In genomic region chr12:70876952-70877351, GRCh38 we compare ENCODE assay signal across 22 cellular contexts. TPM values are rescaled to one million over a fixed set of nuclear protein-coding genes. Genes with fewer than 3 reads are reported as not detected.
DNase-seq lines count a peak whose midpoint lies in the region; ATAC-seq, FAIRE-seq and TF ChIP-seq lines count a peak whose summit lies in the region.
"Had no signal": no experiment of that assay in that cellular context is flagged by ENCODE, and none has a peak within 500 bp of the region (broad histone marks: within the 10 kb centered on the region; RNA-seq: fewer than 3 reads in every experiment).

No MANE protein-coding gene starts in this region.

- no peak for FAIRE-seq in HepG2 (lab: Jason Lieb, UNC)
- FAIRE-seq: GM19239 had no signal

- H3K27ac Mint-ChIP-seq in endothelial cell (ENCODE audit: unreplicated experiment), result no peak overlapping the region
- H3K27ac Mint-ChIP-seq: activated naive CD4-positive, alpha-beta T cell treated with anti-CD3 and anti-CD28 coated beads, Interleukin-2, amount 50 U/mL, for 24 hours; stimulated activated effector memory CD8-positive, alpha-beta T cell treated with anti-CD3 and anti-CD28 coated beads, Interleukin-12 subunit alpha, Interleukin-12 subunit beta, amount 100 ng/mL, for 72 hours had no signal

- TF ChIP-seq CTCF in HepG2 (CRISPR knock-in tag; IDR thresholded peaks at IDR 0.05) (no peak), right lobe of liver (IDR thresholded peaks at IDR 0.05) (no peak), mammary epithelial cell (conservative IDR thresholded peaks at IDR 0.05 in 1 of 2, IDR thresholded peaks at IDR 0.05 in 1 of 2; ENCODE audit: extremely low read depth in 1 of 2, insufficient read depth in 1 of 2, low read depth in 1 of 2, low read length in 2 of 2) (no peak), endothelial cell (IDR thresholded peaks at IDR 0.05; ENCODE audit: unreplicated experiment) (no peak)

- CTCF ChIA-PET in HepG2 (lab: Yijun Ruan, JAX; ENCODE audit: low intra/inter-chr PET ratio, low total read pairs) (no interaction called here), mammary epithelial cell (lab: Charles Lee; ENCODE audit: low non-redundant PET) (no interaction called here)

- H3K27ac ChIP-seq in HepG2 (ENCODE audit: extremely low read length, insufficient read depth, low read length), result no peak overlapping the region
- H3K27ac ChIP-seq in right lobe of liver, result no peak overlapping the region
- H3K27ac ChIP-seq in mammary epithelial cell (ENCODE audit: insufficient read depth, low read depth, low read length), result no peak overlapping the region
- H3K27ac ChIP-seq: skin epidermis, transverse colon had no signal

- DNase-seq in HepG2 (ENCODE audit: low spot score) (peak; percentile 2), right lobe of liver (no peak), mammary epithelial cell (peak; percentile 75), iris pigment epithelial cell (ENCODE audit: low read depth) (peak; percentile 11), NCI-H510A (lab: John Stamatoyannopoulos, UW) (no peak), SW480 (ENCODE audit: low spot score) (no peak), endothelial cell (ENCODE audit: low spot score) (no peak)
- DNase-seq: activated T-cell treated with anti-CD3 and anti-CD28 coated beads for 4 hours; effector CD4-positive, alpha-beta T cell; GDM1; Karpas-422; NCI-H1436; transverse colon had no signal

- TF ChIP-seq EP300 in HepG2 (IDR thresholded peaks at IDR 0.05; ENCODE audit: low read depth in 2 of 2, low read length in 2 of 2) (no peak), HepG2 (CRISPR knock-in tag; IDR thresholded peaks at IDR 0.05; ENCODE audit: borderline replicate concordance) (no peak)

- TF ChIP-seq RAD21 in HepG2 (CRISPR knock-in tag; IDR thresholded peaks at IDR 0.05), result no peak

- H3K9me3 ChIP-seq in HepG2 (ENCODE audit: low read length) (no peaks in the 10 kb centered on the region), right lobe of liver (no peaks in the 10 kb centered on the region), mammary epithelial cell (replicated peaks; ENCODE audit: insufficient read depth, low read length) (no peaks in the 10 kb centered on the region)
- H3K9me3 ChIP-seq: transverse colon had no signal

- H3K4me3 ChIP-seq in HepG2 (replicated peaks in 1 of 3; ENCODE audit: insufficient read depth in 1 of 3, low read depth in 2 of 3, low read length in 3 of 3), result no peak overlapping the region
- H3K4me3 ChIP-seq in right lobe of liver, result no peak overlapping the region
- no peak overlapping the region for H3K4me3 ChIP-seq in mammary epithelial cell (replicated peaks in 1 of 3; ENCODE audit: insufficient read depth in 1 of 3, low read depth in 2 of 3, low read length in 3 of 3)
- H3K4me3 ChIP-seq: skin epidermis, transverse colon had no signal

- TF ChIP-seq POLR2A in HepG2 (IDR thresholded peaks at IDR 0.05; ENCODE audit: insufficient read depth in 1 of 2, low read depth in 2 of 2, low read length in 2 of 2), result no peak
- no peak for TF ChIP-seq POLR2A in right lobe of liver (IDR thresholded peaks at IDR 0.05)
- TF ChIP-seq POLR2A in GM18505 (IDR thresholded peaks at IDR 0.05; ENCODE audit: borderline replicate concordance, extremely low read depth, insufficient read depth, insufficient read length), result no peak

- no TSS peak for BruUV-seq in HepG2 (replicated peaks; lab: Mats Ljungman, UMichigan)
- BruUV-seq in mammary epithelial cell (replicated peaks; lab: Mats Ljungman, UMichigan), result no TSS peak

- dilution Hi-C loops in mammary epithelial cell (cut with HindIII; ENCODE audit: low sequenced_read_pairs), result no loop called here

- H3K4me3 Mint-ChIP-seq in endothelial cell (ENCODE audit: unreplicated experiment), result no peak overlapping the region
- H3K4me3 Mint-ChIP-seq: activated naive CD4-positive, alpha-beta T cell treated with anti-CD3 and anti-CD28 coated beads, Interleukin-2, amount 50 U/mL, for 24 hours; stimulated activated effector memory CD8-positive, alpha-beta T cell treated with anti-CD3 and anti-CD28 coated beads, Interleukin-12 subunit alpha, Interleukin-12 subunit beta, amount 100 ng/mL, for 72 hours had no signal

- POLR2A ChIA-PET in HepG2 (lab: Yijun Ruan, JAX), result no interaction called here

- no peaks in the 10 kb centered on the region for H3K36me3 Mint-ChIP-seq in endothelial cell (ENCODE audit: low read depth, unreplicated experiment)
- H3K36me3 Mint-ChIP-seq: activated naive CD4-positive, alpha-beta T cell treated with anti-CD3 and anti-CD28 coated beads, Interleukin-2, amount 50 U/mL, for 24 hours; stimulated activated effector memory CD8-positive, alpha-beta T cell treated with anti-CD3 and anti-CD28 coated beads, Interleukin-12 subunit alpha, Interleukin-12 subunit beta, amount 100 ng/mL, for 72 hours had no signal

- no peaks in the 10 kb centered on the region for H3K9me3 Mint-ChIP-seq in endothelial cell (ENCODE audit: unreplicated experiment)

- no peaks in the 10 kb centered on the region for H3K27me3 Mint-ChIP-seq in endothelial cell (ENCODE audit: unreplicated experiment)

- H4K20me1 ChIP-seq in HepG2 (ENCODE audit: insufficient read depth, low read length) (no peaks in the 10 kb centered on the region), mammary epithelial cell (ENCODE audit: insufficient read depth, low read length) (no peaks in the 10 kb centered on the region)

- no peaks in the 10 kb centered on the region for H3K4me1 ChIP-seq in HepG2 (ENCODE audit: insufficient read depth, low read length)
- H3K4me1 ChIP-seq in right lobe of liver, result no peaks in the 10 kb centered on the region
- H3K4me1 ChIP-seq in mammary epithelial cell (ENCODE audit: insufficient read depth, low read length), result peaks cover 3% of the 10 kb centered on the region
- H3K4me1 ChIP-seq: transverse colon had no signal

- in situ Hi-C loops in HepG2 (cut with HindIII; ENCODE audit: extremely low pct_ligation_motif_present, low pct_unique_long_range_greater_than_20kb), result no loop called here
- in situ Hi-C loops in mammary epithelial cell (cut with MboI; ENCODE audit: low sequenced_read_pairs in 2 of 2), result no loop called here

- ATAC-seq in HepG2, result no peak
- no peak for ATAC-seq in right lobe of liver
- no peak for ATAC-seq in GM18505 (IDR thresholded peaks at IDR 0.05; ENCODE audit: unreplicated experiment)
- ATAC-seq: Right ventricle myocardium inferior; stimulated activated effector memory CD8-positive, alpha-beta T cell treated with anti-CD3 and anti-CD28 coated beads, Interleukin-12 subunit alpha, Interleukin-12 subunit beta, amount 100 ng/mL, for 72 hours had no signal

- H3K36me3 ChIP-seq in HepG2 (replicated peaks in 1 of 2; ENCODE audit: control insufficient read depth in 1 of 2, insufficient read depth in 2 of 2, low read length in 2 of 2) (no peaks in the 10 kb centered on the region), right lobe of liver (no peaks in the 10 kb centered on the region), mammary epithelial cell (ENCODE audit: insufficient read depth, low read length) (no peaks in the 10 kb centered on the region)
- H3K36me3 ChIP-seq: transverse colon had no signal

- no peaks in the 10 kb centered on the region for H3K27me3 ChIP-seq in HepG2 (ENCODE audit: control insufficient read depth in 1 of 2, insufficient read depth in 2 of 2, low read length in 2 of 2)
- no peaks in the 10 kb centered on the region for H3K27me3 ChIP-seq in right lobe of liver
- no peaks in the 10 kb centered on the region for H3K27me3 ChIP-seq in mammary epithelial cell (ENCODE audit: insufficient read depth, low read length)
- H3K27me3 ChIP-seq: transverse colon had no signal

- intact Hi-C loops in HepG2 (cut with micrococcal nuclease; ENCODE audit: unreplicated experiment) (no loop called here), right lobe of liver (cut with DNase I) (no loop called here), mammary epithelial cell (cut with micrococcal nuclease) (no loop called here)

- H3K4me2 ChIP-seq in HepG2 (ENCODE audit: low read depth, low read length) (no peak overlapping the region), mammary epithelial cell (ENCODE audit: insufficient read depth, low read depth, low read length) (no peak overlapping the region)

- H3K9ac ChIP-seq in HepG2 (ENCODE audit: insufficient read depth, low read depth, low read length) (no peak overlapping the region), mammary epithelial cell (ENCODE audit: insufficient read depth, low read length) (no peak overlapping the region)

- H3K79me2 ChIP-seq in HepG2 (ENCODE audit: insufficient read depth, low read length) (no peaks in the 10 kb centered on the region), mammary epithelial cell (ENCODE audit: insufficient read depth, low read length) (no peaks in the 10 kb centered on the region)

- H3K4me1 Mint-ChIP-seq in endothelial cell (ENCODE audit: unreplicated experiment), result no peaks in the 10 kb centered on the region
- H3K4me1 Mint-ChIP-seq: activated naive CD4-positive, alpha-beta T cell treated with anti-CD3 and anti-CD28 coated beads, Interleukin-2, amount 50 U/mL, for 24 hours; stimulated activated effector memory CD8-positive, alpha-beta T cell treated with anti-CD3 and anti-CD28 coated beads, Interleukin-12 subunit alpha, Interleukin-12 subunit beta, amount 100 ng/mL, for 72 hours had no signal

- H2AFZ ChIP-seq in HepG2 (ENCODE audit: low read length) (no peak overlapping the region), mammary epithelial cell (ENCODE audit: low read depth, low read length) (no peak overlapping the region)

- WGBS in HepG2 (ENCODE audit: low lambda C conversion rate), result 3% methylated on average over 3 of the region's 3 CpGs
- 8% methylated on average over 2 of the region's 3 CpGs for WGBS in right lobe of liver (ENCODE audit: insufficient coverage, low coverage, low lambda C conversion rate, missing lambda C conversion rate)
- 15% methylated on average over 2 of the region's 3 CpGs for WGBS in mammary epithelial cell (ENCODE audit: low coverage, missing lambda C conversion rate)

RNA-seq across cellular contexts. Expression of gene PTPRR, which starts 43.6 kb away (rescaled TPM):
- not detected in 2 replicates for total RNA-seq in HepG2 (2016; rRNA removed; fragmentation: Illumina TruSeq; extraction: Trizol)
- not detected in 2 replicates for total RNA-seq in HepG2 (2016; cell fraction: cytosol; rRNA removed; fragmentation: Illumina TruSeq; extraction: Trizol; ENCODE audit: low read depth)
- total RNA-seq in HepG2 (2016; cell fraction: insoluble cytoplasmic fraction; rRNA removed; fragmentation: Illumina TruSeq; extraction: Trizol), result not detected in 2 replicates
- total RNA-seq in HepG2 (2016; cell fraction: membrane; rRNA removed; fragmentation: Illumina TruSeq; extraction: Trizol), result not detected in 2 replicates
- total RNA-seq in HepG2 (2016; cell fraction: nucleus; rRNA removed; fragmentation: Illumina TruSeq; extraction: Trizol), result not detected in 2 replicates
- not detected in 2 replicates for polyA plus RNA-seq in HepG2 (2011; rRNA removed)
- polyA plus RNA-seq in HepG2 (2011; cell fraction: cytosol; rRNA removed), result not detected in 2 replicates
- polyA plus RNA-seq in HepG2 (2011; cell fraction: nucleus; rRNA removed), result not detected in 2 replicates
- not detected in 2 replicates for polyA plus RNA-seq in HepG2 (2012)
- not detected in 2 replicates for polyA plus RNA-seq in HepG2 (2016; cell fraction: cytosol; fragmentation: Illumina TruSeq; extraction: Trizol; ENCODE audit: low read depth)
- polyA plus RNA-seq in HepG2 (2016; cell fraction: insoluble cytoplasmic fraction; fragmentation: Illumina TruSeq; extraction: Trizol; ENCODE audit: low read depth), result not detected in 2 replicates
- not detected in 2 replicates for polyA plus RNA-seq in HepG2 (2016; cell fraction: membrane; fragmentation: Illumina TruSeq; extraction: Trizol; ENCODE audit: low read depth)
- not detected in 2 replicates for polyA plus RNA-seq in HepG2 (2016; cell fraction: nucleus; fragmentation: Illumina TruSeq; extraction: Trizol; ENCODE audit: insufficient read depth, low read depth)
- polyA minus RNA-seq in HepG2 (2011; rRNA and poly(A)+ RNA removed; ENCODE audit: low replicate concordance), result 4.4 TPM in 1 of 2 replicates, not detected in the other
- not detected in 2 replicates for polyA minus RNA-seq in HepG2 (2011; cell fraction: cytosol; rRNA and poly(A)+ RNA removed)
- not detected in 2 replicates for polyA minus RNA-seq in HepG2 (2011; cell fraction: nucleus; rRNA and poly(A)+ RNA removed)
- under 1 TPM in 1 of 6 experiments, not detected in 5; 0.12 TPM for total RNA-seq in right lobe of liver
- total RNA-seq in mammary epithelial cell, result not detected
- polyA plus RNA-seq in mammary epithelial cell, result 0.26 TPM
- polyA minus RNA-seq in mammary epithelial cell, result not detected
- 0.33 TPM for total RNA-seq in endothelial cell (ENCODE audit: unreplicated experiment)
- total RNA-seq: A673; mononuclear cell; T-helper 2 cell treated with Interferon-gamma antibody and Interleukin-4, amounts not matched to agents 100 ng/mL and 5 ng/mL, for 36 hours had no signal

Comparison
In these comparisons a context has a peak if more than half of its experiments do, and no peak if none do; other contexts are left out.
1. DNase-seq: peak in HepG2 (single experiment), mammary epithelial cell (single experiment) and iris pigment epithelial cell (single experiment); none in right lobe of liver (0 of 3), NCI-H510A (single experiment), SW480 (single experiment) and endothelial cell (single experiment).